1 cellular context compared by ENCODE assay signal in the genomic region with DNA sequence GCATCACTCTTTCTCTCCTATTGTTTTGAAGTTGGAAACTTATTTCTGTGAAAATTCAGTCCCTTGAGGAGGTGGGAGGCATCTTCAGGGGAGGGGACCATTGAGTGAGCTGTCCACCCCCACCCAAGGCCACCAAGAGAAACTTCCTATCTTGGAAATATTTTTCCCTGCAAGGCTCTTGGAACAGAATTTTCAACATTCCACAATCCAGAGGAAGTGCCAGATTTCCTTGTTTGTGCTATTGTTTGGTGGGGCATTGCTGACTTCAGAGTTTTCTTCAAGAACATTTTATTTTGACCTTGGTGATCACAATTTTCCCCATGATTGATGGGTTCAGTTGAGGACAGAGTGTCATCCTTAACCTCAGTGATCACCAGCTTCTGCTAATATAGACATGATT.
A peak's percentile ranks its signal among the peaks of the same experiment; 100 is the strongest.
TF ChIP-seq lines count a peak whose summit lies in the region.

No MANE protein-coding gene starts in this region.

TF ChIP-seq in liver, 16 proteins besides CTCF, POLR2A, EP300 and RAD21 (continued from another document):
- TF ChIP-seq, protein P1, sequence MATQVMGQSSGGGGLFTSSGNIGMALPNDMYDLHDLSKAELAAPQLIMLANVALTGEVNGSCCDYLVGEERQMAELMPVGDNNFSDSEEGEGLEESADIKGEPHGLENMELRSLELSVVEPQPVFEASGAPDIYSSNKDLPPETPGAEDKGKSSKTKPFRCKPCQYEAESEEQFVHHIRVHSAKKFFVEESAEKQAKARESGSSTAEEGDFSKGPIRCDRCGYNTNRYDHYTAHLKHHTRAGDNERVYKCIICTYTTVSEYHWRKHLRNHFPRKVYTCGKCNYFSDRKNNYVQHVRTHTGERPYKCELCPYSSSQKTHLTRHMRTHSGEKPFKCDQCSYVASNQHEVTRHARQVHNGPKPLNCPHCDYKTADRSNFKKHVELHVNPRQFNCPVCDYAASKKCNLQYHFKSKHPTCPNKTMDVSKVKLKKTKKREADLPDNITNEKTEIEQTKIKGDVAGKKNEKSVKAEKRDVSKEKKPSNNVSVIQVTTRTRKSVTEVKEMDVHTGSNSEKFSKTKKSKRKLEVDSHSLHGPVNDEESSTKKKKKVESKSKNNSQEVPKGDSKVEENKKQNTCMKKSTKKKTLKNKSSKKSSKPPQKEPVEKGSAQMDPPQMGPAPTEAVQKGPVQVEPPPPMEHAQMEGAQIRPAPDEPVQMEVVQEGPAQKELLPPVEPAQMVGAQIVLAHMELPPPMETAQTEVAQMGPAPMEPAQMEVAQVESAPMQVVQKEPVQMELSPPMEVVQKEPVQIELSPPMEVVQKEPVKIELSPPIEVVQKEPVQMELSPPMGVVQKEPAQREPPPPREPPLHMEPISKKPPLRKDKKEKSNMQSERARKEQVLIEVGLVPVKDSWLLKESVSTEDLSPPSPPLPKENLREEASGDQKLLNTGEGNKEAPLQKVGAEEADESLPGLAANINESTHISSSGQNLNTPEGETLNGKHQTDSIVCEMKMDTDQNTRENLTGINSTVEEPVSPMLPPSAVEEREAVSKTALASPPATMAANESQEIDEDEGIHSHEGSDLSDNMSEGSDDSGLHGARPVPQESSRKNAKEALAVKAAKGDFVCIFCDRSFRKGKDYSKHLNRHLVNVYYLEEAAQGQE (IDR thresholded peaks at IDR 0.05) = peak; percentile 41
- no peak for TF ChIP-seq ZBTB33 (IDR thresholded peaks at IDR 0.05)
- no peak for TF ChIP-seq TAF1 (conservative IDR thresholded peaks at IDR 0.05)
- no peak for TF ChIP-seq EGR1 (IDR thresholded peaks at IDR 0.05; ENCODE audit: low read depth in 2 of 2)
- TF ChIP-seq FOXA2 (IDR thresholded peaks at IDR 0.05) = no peak
- no peak for TF ChIP-seq YY1 (IDR thresholded peaks at IDR 0.05)
- TF ChIP-seq GABPA (IDR thresholded peaks at IDR 0.05 in 1 of 2, conservative IDR thresholded peaks at IDR 0.05 in 1 of 2) = no peak
- TF ChIP-seq HNF4A (conservative IDR thresholded peaks at IDR 0.05) = no peak
- TF ChIP-seq JUND (IDR thresholded peaks at IDR 0.05) = no peak
- peak; percentile 73 for TF ChIP-seq NR2F2 (IDR thresholded peaks at IDR 0.05)
- TF ChIP-seq FOXA1 (IDR thresholded peaks at IDR 0.05) = no peak
- TF ChIP-seq, protein P2, sequence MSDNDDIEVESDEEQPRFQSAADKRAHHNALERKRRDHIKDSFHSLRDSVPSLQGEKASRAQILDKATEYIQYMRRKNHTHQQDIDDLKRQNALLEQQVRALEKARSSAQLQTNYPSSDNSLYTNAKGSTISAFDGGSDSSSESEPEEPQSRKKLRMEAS (IDR thresholded peaks at IDR 0.05) = no peak
- TF ChIP-seq HNF4G (IDR thresholded peaks at IDR 0.05) = no peak
- peak; percentile 37 for TF ChIP-seq SP1 (IDR thresholded peaks at IDR 0.05)
- TF ChIP-seq RXRA (IDR thresholded peaks at IDR 0.05) = peak; percentile 27 to 44
